24 cellular contexts compared by ENCODE assay signal in the genomic region with DNA sequence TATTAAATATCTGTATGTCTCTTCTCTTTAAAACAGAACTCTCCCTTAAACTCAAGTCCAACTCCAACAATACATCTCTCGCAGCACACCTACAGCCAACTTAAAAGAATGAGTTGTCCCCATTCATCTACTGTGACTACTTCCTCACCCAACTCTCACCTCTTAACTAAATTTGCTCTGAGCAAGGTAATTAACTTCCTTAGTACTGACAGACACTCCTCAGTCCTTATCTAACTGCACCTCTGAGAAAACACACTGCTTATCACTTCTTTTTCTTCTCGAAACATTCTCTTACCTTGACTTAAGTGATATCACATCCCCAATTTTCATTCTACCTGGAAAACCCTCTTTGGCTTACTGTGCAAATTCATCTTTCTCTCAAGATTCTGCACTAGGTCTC.
"Had no signal": no experiment of that assay in that cellular context is flagged by ENCODE, and none has a peak within 500 bp of the region (broad histone marks: within the 10 kb centered on the region; RNA-seq: fewer than 3 reads in every experiment).

No MANE protein-coding gene starts in this region.

- H3K36me3 ChIP-seq: prostate gland, thyroid gland, vagina had no signal

- H3K27ac ChIP-seq: dorsolateral prefrontal cortex, esophagus muscularis mucosa, foreskin keratinocyte, gastroesophageal sphincter, neural progenitor cell, prostate gland, right atrium auricular region, stomach, thyroid gland, vagina had no signal

- H3K4me3 ChIP-seq: dorsolateral prefrontal cortex, esophagus muscularis mucosa, gastroesophageal sphincter, lung, neural progenitor cell, prostate gland, right atrium auricular region, stomach, thyroid gland, vagina had no signal

- H2AFZ ChIP-seq: neural progenitor cell had no signal

- DNase-seq: dorsolateral prefrontal cortex; effector CD4-positive, alpha-beta T cell; foreskin keratinocyte; naive thymus-derived CD4-positive, alpha-beta T cell; nucleus accumbens; stimulated activated CD4-positive, alpha-beta T cell treated with anti-CD3 and anti-CD28 coated beads, Interleukin-2, amount 100 ng/mL, for 24 hours; stimulated activated CD4-positive, alpha-beta T cell treated with anti-CD3 and anti-CD28 coated beads, Interleukin-4, amount 100 ng/mL, for 24 hours; stimulated activated naive CD4-positive, alpha-beta T cell treated with Interleukin-2 at 50 U/mL for 16 hours; stomach; thyroid gland; trophoblast cell had no signal

- H3K9me3 ChIP-seq: esophagus muscularis mucosa, gastroesophageal sphincter, prostate gland, right atrium auricular region, stomach, thyroid gland, vagina had no signal

- H3K4me3 Mint-ChIP-seq: memory B cell; mesothelial cell of epicardium; naive thymus-derived CD4-positive, alpha-beta T cell; nephron; neural progenitor cell; stimulated activated effector memory CD8-positive, alpha-beta T cell treated with anti-CD3 and anti-CD28 coated beads, Interleukin-12 subunit alpha, Interleukin-12 subunit beta, amount 100 ng/mL, for 72 hours had no signal

- H3K9me3 Mint-ChIP-seq: memory B cell; naive thymus-derived CD4-positive, alpha-beta T cell; nephron; neural progenitor cell; stimulated activated effector memory CD8-positive, alpha-beta T cell treated with anti-CD3 and anti-CD28 coated beads, Interleukin-12 subunit alpha, Interleukin-12 subunit beta, amount 100 ng/mL, for 72 hours had no signal

- H3K27me3 Mint-ChIP-seq: memory B cell; naive thymus-derived CD4-positive, alpha-beta T cell had no signal

- H3K27ac Mint-ChIP-seq: memory B cell; mesothelial cell of epicardium; naive thymus-derived CD4-positive, alpha-beta T cell; nephron; neural progenitor cell; stimulated activated effector memory CD8-positive, alpha-beta T cell treated with anti-CD3 and anti-CD28 coated beads, Interleukin-12 subunit alpha, Interleukin-12 subunit beta, amount 100 ng/mL, for 72 hours had no signal

- H3K4me2 ChIP-seq: neural progenitor cell had no signal

- ATAC-seq: foreskin keratinocyte; gastroesophageal sphincter; left lobe of liver; naive thymus-derived CD4-positive, alpha-beta T cell; sciatic nerve; stimulated activated effector memory CD8-positive, alpha-beta T cell treated with anti-CD3 and anti-CD28 coated beads, Interleukin-12 subunit alpha, Interleukin-12 subunit beta, amount 100 ng/mL, for 72 hours had no signal

- H3K9ac ChIP-seq: neural progenitor cell had no signal

- H3K4me1 ChIP-seq: foreskin keratinocyte, neural progenitor cell, prostate gland, right atrium auricular region had no signal

- H3K27me3 ChIP-seq: dorsolateral prefrontal cortex, esophagus muscularis mucosa, foreskin keratinocyte, gastroesophageal sphincter, neural progenitor cell, right atrium auricular region, stomach, thyroid gland, vagina had no signal
